In genomic region chr22:15652738-15653137, GRCh38 we compare ENCODE assay signal across 7 cellular contexts. TPM values are rescaled to one million over a fixed set of nuclear protein-coding genes. Genes with fewer than 3 reads are reported as not detected.
"Had no signal": no experiment of that assay in that cellular context is flagged by ENCODE, and none has a peak within 500 bp of the region (broad histone marks: within the 10 kb centered on the region; RNA-seq: fewer than 3 reads in every experiment).

No MANE protein-coding gene starts in this region.

RNA-seq across cellular contexts. Expression of gene POTEH, which starts 37.1 kb away (rescaled TPM):
- total RNA-seq: PC-3, PC-9, Right ventricle myocardium inferior, Right ventricle myocardium superior, SJCRH30, SJSA1, SK-MEL-5 had no signal
